1 cellular context compared by ENCODE assay signal in genomic region chr3:43288850-43289249, GRCh38.
TF ChIP-seq lines count a peak whose summit lies in the region.

No MANE protein-coding gene starts in this region.

TF ChIP-seq in H1, 55 proteins besides CTCF, POLR2A, EP300 and RAD21 (continued from another document):
- TF ChIP-seq ATF2 (IDR thresholded peaks at IDR 0.05; ENCODE audit: low read length): no peak
- TF ChIP-seq TAF7 (optimal IDR thresholded peaks at IDR 0.05; ENCODE audit: borderline replicate concordance, low read depth, low read length): no peak
- TF ChIP-seq YY1 (IDR thresholded peaks at IDR 0.05; ENCODE audit: low read depth, low read length): no peak
TF ChIP-seq in H1: peak in this region for 0.
